31 cellular contexts compared by ENCODE assay signal in the genomic region with DNA sequence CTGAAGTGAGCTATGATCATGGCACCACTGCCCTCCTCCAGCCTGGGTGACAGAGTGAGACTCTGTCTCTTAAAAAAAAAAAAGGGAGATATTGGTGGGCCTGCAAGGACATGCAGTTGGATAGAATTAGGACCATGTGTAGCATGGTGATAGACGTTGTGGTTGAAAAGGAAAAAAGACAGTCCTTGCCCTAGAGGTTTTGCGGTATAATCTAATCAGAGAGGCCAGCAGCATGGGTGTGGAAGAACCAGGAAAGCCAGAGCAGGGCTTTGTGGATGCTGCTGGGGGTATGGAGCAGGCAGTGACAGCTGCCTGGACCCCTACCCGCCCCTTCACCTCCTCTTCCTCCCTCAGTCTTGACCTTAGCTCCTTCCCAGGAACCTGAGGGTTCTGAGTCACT.
"Had no signal": no experiment of that assay in that cellular context is flagged by ENCODE, and none has a peak within 500 bp of the region (broad histone marks: within the 10 kb centered on the region; RNA-seq: fewer than 3 reads in every experiment).

No MANE protein-coding gene starts in this region.

- DNase-seq: activated CD4-positive, alpha-beta memory T cell treated with anti-CD3 and anti-CD28 coated beads, Interleukin-2, amount 10 ng/mL, durations not matched to agents 7 days and 5 days; activated CD4-positive, alpha-beta T cell treated with anti-CD3 and anti-CD28 coated beads for 1 hour; activated CD4-positive, alpha-beta T cell treated with anti-CD3 and anti-CD28 coated beads, Interleukin-2, amount 10 ng/mL, durations not matched to agents 7 days and 5 days; activated gamma-delta T cell; activated naive CD4-positive, alpha-beta T cell treated with anti-CD3 and anti-CD28 coated beads, Interleukin-2, amount 50 U/mL, for 16 hours; anterior cingulate cortex; cerebellar nuclear complex; colonic mucosa; effector CD8-positive, alpha-beta T cell; gastrocnemius medialis; glutamatergic neuron; left cardiac atrium; left ventricle myocardium superior; mucosa of descending colon; nephron progenitor cell; ovary; retina; stimulated activated CD4-positive, alpha-beta T cell treated with anti-CD3 and anti-CD28 coated beads, Interleukin-12 subunit alpha, Interleukin-12 subunit beta, amount 100 ng/mL, for 4 hours; stimulated activated CD4-positive, alpha-beta T cell treated with anti-CD3 and anti-CD28 coated beads, Interleukin-4, amount 100 ng/mL, for 1 hour; T-helper 1 cell; trophoblast cell had no signal

- H3K27ac Mint-ChIP-seq: activated CD4-positive, alpha-beta memory T cell treated with anti-CD3 and anti-CD28 coated beads, Interleukin-2, amount 10 ng/mL, durations not matched to agents 7 days and 5 days; activated CD4-positive, alpha-beta T cell treated with anti-CD3 and anti-CD28 coated beads, Interleukin-2, amount 10 ng/mL, durations not matched to agents 7 days and 5 days; nephron progenitor cell; stimulated activated naive CD8-positive, alpha-beta T cell treated with anti-CD3 and anti-CD28 coated beads, Interleukin-15, Interleukin-2, amounts not matched to agents 100 ng/mL and 50 ng/mL, for 24 hours; T-helper 2 cell treated with Interferon-gamma antibody and Interleukin-4, amounts not matched to agents 5 μg/mL and 100 μg/mL, for 36 hours had no signal

- H3K4me1 ChIP-seq: colonic mucosa, prostate gland had no signal

- H3K27me3 Mint-ChIP-seq: activated CD4-positive, alpha-beta memory T cell treated with anti-CD3 and anti-CD28 coated beads, Interleukin-2, amount 10 ng/mL, durations not matched to agents 7 days and 5 days; activated CD4-positive, alpha-beta T cell treated with anti-CD3 and anti-CD28 coated beads, Interleukin-2, amount 10 ng/mL, durations not matched to agents 7 days and 5 days; stimulated activated naive CD8-positive, alpha-beta T cell treated with anti-CD3 and anti-CD28 coated beads, Interleukin-15, Interleukin-2, amounts not matched to agents 100 ng/mL and 50 ng/mL, for 24 hours had no signal

- H3K36me3 ChIP-seq: cardiac muscle cell, colonic mucosa, gastrocnemius medialis, neutrophil, ovary, prostate gland, thoracic aorta had no signal

- H3K27me3 ChIP-seq: cardiac muscle cell, colonic mucosa, gastrocnemius medialis, hepatocyte, ovary had no signal

- H3K27ac ChIP-seq: cardiac muscle cell, colonic mucosa, epithelial cell of prostate, gastrocnemius medialis, hepatocyte, neutrophil, ovary, prostate gland, skin epidermis, thoracic aorta had no signal

- H3K4me3 Mint-ChIP-seq: activated CD4-positive, alpha-beta memory T cell treated with anti-CD3 and anti-CD28 coated beads, Interleukin-2, amount 10 ng/mL, durations not matched to agents 7 days and 5 days; activated CD4-positive, alpha-beta T cell treated with anti-CD3 and anti-CD28 coated beads, Interleukin-2, amount 10 ng/mL, durations not matched to agents 7 days and 5 days; nephron progenitor cell; stimulated activated naive CD8-positive, alpha-beta T cell treated with anti-CD3 and anti-CD28 coated beads, Interleukin-15, Interleukin-2, amounts not matched to agents 100 ng/mL and 50 ng/mL, for 24 hours; T-helper 2 cell treated with Interferon-gamma antibody and Interleukin-4, amounts not matched to agents 5 μg/mL and 100 μg/mL, for 36 hours had no signal

- H3K4me3 ChIP-seq: cardiac muscle cell, colonic mucosa, gastrocnemius medialis, hepatocyte, mucosa of descending colon, ovary, prostate gland, skin epidermis, thoracic aorta had no signal

- H3K4me2 ChIP-seq: hepatocyte had no signal

- H3K9me3 ChIP-seq: colonic mucosa, gastrocnemius medialis, neutrophil, ovary, prostate gland, thoracic aorta had no signal

- ATAC-seq: gastrocnemius medialis, left cardiac atrium, left ventricle myocardium superior, mucosa of descending colon, sciatic nerve had no signal
